Comparison of ENCODE assay signal across 24 cellular contexts in genomic region chr5:171543486-171543885, GRCh38.
DNase-seq lines count a peak whose midpoint lies in the region; ATAC-seq and TF ChIP-seq lines count a peak whose summit lies in the region.
"Had no signal": no experiment of that assay in that cellular context is flagged by ENCODE, and none has a peak within 500 bp of the region (broad histone marks: within the 10 kb centered on the region; RNA-seq: fewer than 3 reads in every experiment).

No MANE protein-coding gene starts in this region.

- ATAC-seq in GM19395 (IDR thresholded peaks at IDR 0.05; ENCODE audit: unreplicated experiment) = no peak
- ATAC-seq: left colon; stimulated activated effector memory CD8-positive, alpha-beta T cell treated with anti-CD3 and anti-CD28 coated beads, Interleukin-12 subunit alpha, Interleukin-12 subunit beta, amount 100 ng/mL, for 72 hours had no signal

- WGBS in esophagus muscularis mucosa = 78% methylated on average over 8 of the region's 8 CpGs
- 71 to 76% methylated on average over 8 of the region's 8 CpGs for WGBS in tibial nerve, 2 donors

- no peak for TF ChIP-seq EP300 in esophagus muscularis mucosa (IDR thresholded peaks at IDR 0.05)
- no peak for TF ChIP-seq EP300 in tibial nerve (IDR thresholded peaks at IDR 0.05)

- in situ Hi-C loops in Caki2 (cut with HindIII; ENCODE audit: low pct_unique_long_range_greater_than_20kb, low sequenced_read_pairs) = no loop called here

- TF ChIP-seq POLR2A in esophagus muscularis mucosa (IDR thresholded peaks at IDR 0.05; ENCODE audit: low read depth) (no peak), tibial nerve (IDR thresholded peaks at IDR 0.05) (no peak)

- TF ChIP-seq CTCF in esophagus muscularis mucosa (IDR thresholded peaks at IDR 0.05) (no peak), tibial nerve (IDR thresholded peaks at IDR 0.05) (no peak)

- intact Hi-C loops in esophagus muscularis mucosa (cut with DNase I) = no loop called here

- H3K9me3 ChIP-seq in esophagus muscularis mucosa (no peaks in the 10 kb centered on the region), tibial nerve (no peaks in the 10 kb centered on the region)
- H3K9me3 ChIP-seq: breast epithelium, gastrocnemius medialis had no signal

- DNase-seq in Caki2 (ENCODE audit: low read depth) (peak; percentile 10), ELR (ENCODE audit: low read depth) (peak; percentile 22), NCI-H226 (peak; percentile 72), esophagus muscularis mucosa (ENCODE audit: extremely low spot score) (peak; percentile 89), NCI-H2227 treated with DMSO at 0.1 percent for 48 hours (lab: John Stamatoyannopoulos, UW) (no peak), tibial nerve (ENCODE audit: low spot score in 2 of 2) (no peak), NCI-H2196 treated with DMSO at 0.1 percent for 48 hours (lab: John Stamatoyannopoulos, UW; ENCODE audit: unreplicated experiment) (no peak)
- DNase-seq: ACHN; activated CD4-positive, alpha-beta T cell treated with anti-CD3 and anti-CD28 coated beads, Interleukin-2, amount 50 U/mL, for 48 hours; activated CD4-positive, CD25-positive, alpha-beta regulatory T cell; activated naive CD4-positive, alpha-beta T cell treated with anti-CD3 and anti-CD28 coated beads for 36 hours; DMS79; effector CD8-positive, alpha-beta T cell; gastrocnemius medialis; Karpas-422; left colon; NCI-H187 treated with DMSO at 0.1 percent for 48 hours; SHP77 treated with DMSO at 0.1 percent for 48 hours; stimulated activated CD4-positive, alpha-beta T cell treated with anti-CD3 and anti-CD28 coated beads, Interleukin-4, amount 100 ng/mL, for 24 hours; substantia nigra had no signal

- H3K4me1 ChIP-seq in esophagus muscularis mucosa (peaks cover 0 to 2% (median 0%) of the 10 kb centered on the region in 4 donors), tibial nerve (peaks cover 0 to 26% (median 0%) of the 10 kb centered on the region in 4 donors)
- H3K4me1 ChIP-seq: breast epithelium had no signal

- peaks cover 0 to 20% (median 0%) of the 10 kb centered on the region in 4 donors for H3K27me3 ChIP-seq in esophagus muscularis mucosa
- H3K27me3 ChIP-seq in tibial nerve = no peaks in the 10 kb centered on the region
- H3K27me3 ChIP-seq: breast epithelium, gastrocnemius medialis, hepatocyte had no signal

- H3K4me3 ChIP-seq in esophagus muscularis mucosa (no peak overlapping the region), tibial nerve (no peak overlapping the region)
- H3K4me3 ChIP-seq: breast epithelium, gastrocnemius medialis, hepatocyte had no signal

- H3K36me3 ChIP-seq in esophagus muscularis mucosa = no peaks in the 10 kb centered on the region
- H3K36me3 ChIP-seq in tibial nerve = no peaks in the 10 kb centered on the region
- H3K36me3 ChIP-seq: breast epithelium, gastrocnemius medialis had no signal

- H3K27ac ChIP-seq in esophagus muscularis mucosa (replicated peaks in 1 of 4) (no peak overlapping the region), tibial nerve (no peak overlapping the region)
- H3K27ac ChIP-seq: breast epithelium, hepatocyte had no signal

Comparison
In these comparisons a context has a peak if more than half of its experiments do, and no peak if none do; other contexts are left out.
1. DNase-seq: peak in Caki2 (single experiment), ELR (single experiment), NCI-H226 (single experiment) and esophagus muscularis mucosa (single experiment); none in NCI-H2227 treated with DMSO at 0.1 percent for 48 hours (single experiment), tibial nerve (0 of 2) and NCI-H2196 treated with DMSO at 0.1 percent for 48 hours (single experiment).